8 cellular contexts compared by ENCODE assay signal in genomic region chr3:186806173-186807055, GRCh38. TPM values are rescaled to one million over a fixed set of nuclear protein-coding genes. Genes with fewer than 3 reads are reported as not detected.
DNase-seq lines count a peak whose midpoint lies in the region; ATAC-seq and TF ChIP-seq lines count a peak whose summit lies in the region.

Gene RFC4 (minus strand): TSS chr3:186806482. CDS start chr3:186804713, 1,769 bp downstream.

- intact Hi-C loops in dorsolateral prefrontal cortex (cut with DNase I) (no loop called here), lower leg skin (cut with DNase I; ENCODE audit: low total_unique reads) (no loop called here)

- H3K27me3 ChIP-seq in BLaER1 treated with 17β-estradiol and CSF1 and Interleukin-3, amounts not matched to agents 10 nM and 100 nM: no peaks in the 10 kb centered on the region
- H3K27me3 ChIP-seq in dorsolateral prefrontal cortex: no peaks in the 10 kb centered on the region

- H3K4me3 ChIP-seq in BLaER1 treated with 17β-estradiol and CSF1 and Interleukin-3, amounts not matched to agents 10 nM and 100 nM: peak within 1 kb of the TSS; percentile 72 to 88 (median 84)
- peak within 1 kb of the TSS; percentile 65 to 100 (median 91) for H3K4me3 ChIP-seq in dorsolateral prefrontal cortex
- H3K4me3 ChIP-seq in lower leg skin (ENCODE audit: low read depth, poor library complexity, severe bottlenecking): peak within 1 kb of the TSS; percentile 56

- TF ChIP-seq CTCF in dorsolateral prefrontal cortex (IDR thresholded peaks at IDR 0.05 in 54 of 56, conservative IDR thresholded peaks at IDR 0.05 in 2 of 56; ENCODE audit: low read depth in 1 of 56, partially characterized antibody in 56 of 56) (peak in 17 of 56 donors; percentile 3 to 46 (median 21)), lower leg skin (IDR thresholded peaks at IDR 0.05) (no peak)

- DNase-seq in NCI-H69 (lab: John Stamatoyannopoulos, UW) (peak; percentile 91), dorsolateral prefrontal cortex (peak; percentile 76 to 93 (median 89)), lower leg skin (ENCODE audit: low spot score in 2 of 2) (peak; percentile 78 to 96)
- DNase-seq in activated CD4-positive, alpha-beta T cell treated with anti-CD3 and anti-CD28 coated beads, Interleukin-2, amount 50 U/mL, for 4 hours: peak; percentile 79
- DNase-seq in stimulated activated CD4-positive, alpha-beta T cell treated with anti-CD3 and anti-CD28 coated beads, Interleukin-4, amount 100 ng/mL, for 4 hours: peak; percentile 83 to 84

- H3K9me3 ChIP-seq in BLaER1 treated with 17β-estradiol and CSF1 and Interleukin-3, amounts not matched to agents 10 nM and 100 nM (replicated peaks in 1 of 11): no peaks in the 10 kb centered on the region

- H4K20me1 ChIP-seq in BLaER1 treated with 17β-estradiol and CSF1 and Interleukin-3, amounts not matched to agents 10 nM and 100 nM: no peaks in the 10 kb centered on the region

- ATAC-seq in GM19351 (IDR thresholded peaks at IDR 0.05; ENCODE audit: unreplicated experiment) (peak; percentile 93), HG03460 (IDR thresholded peaks at IDR 0.05; ENCODE audit: unreplicated experiment) (peak; percentile 95)

- H3K9ac ChIP-seq in BLaER1 treated with 17β-estradiol and CSF1 and Interleukin-3, amounts not matched to agents 10 nM and 100 nM: peak within 1 kb of the TSS; percentile 79 to 92 (median 90)

- H3K27ac ChIP-seq in BLaER1 treated with 17β-estradiol and CSF1 and Interleukin-3, amounts not matched to agents 10 nM and 100 nM: peak within 1 kb of the TSS; percentile 44 to 91 (median 87); a peak in 21 of 22 replicates
- H3K27ac ChIP-seq in dorsolateral prefrontal cortex: peak within 1 kb of the TSS in 57 of 59 donors; percentile 18 to 95 (median 84)

- 1% methylated on average over 37 to 39 of the region's 65 CpGs for WGBS in lower leg skin, 2 donors

- peaks cover 27 to 43% (median 29%) of the 10 kb centered on the region in 10 experiments for H3K4me1 ChIP-seq in BLaER1 treated with 17β-estradiol and CSF1 and Interleukin-3, amounts not matched to agents 10 nM and 100 nM

- H3K4me2 ChIP-seq in BLaER1 treated with 17β-estradiol and CSF1 and Interleukin-3, amounts not matched to agents 10 nM and 100 nM: peak within 1 kb of the TSS; percentile 82 to 95 (median 88)

- TF ChIP-seq POLR2A in lower leg skin (IDR thresholded peaks at IDR 0.05): no peak

- peaks cover 0 to 37% (median 34%) of the 10 kb centered on the region in 11 experiments; a peak in 21 of 22 replicates for H3K36me3 ChIP-seq in BLaER1 treated with 17β-estradiol and CSF1 and Interleukin-3, amounts not matched to agents 10 nM and 100 nM

RNA-seq across cellular contexts. Expression of gene RFC4, which starts in this region (rescaled TPM):
- total RNA-seq in dorsolateral prefrontal cortex: 10 to 100 TPM in 114 of 120 experiments, 1 to 10 TPM in 6; 8.3 to 25.2 (median 14.2) TPM
- 10 to 100 TPM in 2 of 4 donors, 1 to 10 TPM in 2; 6.3 to 14.0 (median 10.5) TPM for total RNA-seq in lower leg skin

Comparison
In these comparisons a context has a peak if more than half of its experiments do, and no peak if none do; other contexts are left out.
1. Peak in every context shown above with its lines: DNase-seq, ATAC-seq, H3K4me3 ChIP-seq and H3K27ac ChIP-seq.